14 cellular contexts compared by ENCODE assay signal in the genomic region with DNA sequence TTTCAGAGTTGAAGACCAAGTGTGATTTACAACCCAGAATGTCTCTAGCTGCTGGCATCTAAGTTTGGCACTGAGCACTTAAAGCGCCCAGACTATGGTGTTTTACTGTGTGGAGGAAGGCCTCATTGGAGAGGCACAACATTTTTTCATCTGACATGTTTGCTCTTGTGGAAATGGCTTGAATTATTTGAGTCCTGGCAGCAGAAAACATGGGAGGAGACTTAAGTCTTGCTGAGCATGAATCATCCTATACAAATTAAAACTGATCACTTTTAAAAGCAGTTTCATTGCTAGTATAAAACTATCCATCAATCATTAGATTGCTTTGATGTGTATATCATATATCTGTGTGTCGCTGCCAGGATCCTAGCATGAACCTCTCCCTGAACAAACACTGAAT.
DNase-seq lines count a peak whose midpoint lies in the region; TF ChIP-seq lines count a peak whose summit lies in the region.
"Had no signal": no experiment of that assay in that cellular context is flagged by ENCODE, and none has a peak within 500 bp of the region (broad histone marks: within the 10 kb centered on the region; RNA-seq: fewer than 3 reads in every experiment).

No MANE protein-coding gene starts in this region.

- no peak overlapping the region for H3K4me3 ChIP-seq in astrocyte of the cerebellum (ENCODE audit: low read depth, low read length)
- H3K4me3 ChIP-seq: BLaER1 treated with 17β-estradiol and CSF1 and Interleukin-3, amounts not matched to agents 10 nM and 100 nM had no signal

- H3K27ac Mint-ChIP-seq in CD14-positive monocyte: no peak overlapping the region

- H3K4me1 Mint-ChIP-seq in CD14-positive monocyte: no peaks in the 10 kb centered on the region

- intact Hi-C loops in CD14-positive monocyte (cut with micrococcal nuclease): no loop called here

- H3K27me3 Mint-ChIP-seq in CD14-positive monocyte (ENCODE audit: low read depth in 3 of 3): peaks cover 0 to 2% (median 0%) of the 10 kb centered on the region in 3 donors

- peak; percentile 49 for DNase-seq in A172 (ENCODE audit: low spot score)
- DNase-seq in HPDE6-E6E7 (ENCODE audit: extremely low spot score): peak; percentile 13
- peak; percentile 53 for DNase-seq in astrocyte of the cerebellum (ENCODE audit: low read depth)
- peak; percentile 74 for DNase-seq in iris pigment epithelial cell (ENCODE audit: low read depth)
- no peak for DNase-seq in hippocampal formation (lab: John Stamatoyannopoulos, UW)
- DNase-seq in HuH-7.5 (ENCODE audit: low spot score): no peak
- DNase-seq in OCI-M2 (lab: John Stamatoyannopoulos, UW; ENCODE audit: unreplicated experiment): no peak
- DNase-seq in CD14-positive monocyte (ENCODE audit: low spot score): no peak
- DNase-seq: NK-92 treated with Interleukin-12 subunit alpha and Interleukin-12 subunit beta, amount 100 ng/mL, for 24 hours; occipital lobe; stimulated activated CD4-positive, alpha-beta T cell treated with anti-CD3 and anti-CD28 coated beads, Interleukin-4, amount 100 ng/mL, for 4 hours; substantia nigra; T-helper 9 cell had no signal

- no peak overlapping the region for H3K4me3 Mint-ChIP-seq in CD14-positive monocyte

- in situ Hi-C loops in astrocyte of the cerebellum (cut with HindIII; ENCODE audit: low sequenced_read_pairs): no loop called here

- TF ChIP-seq CTCF in astrocyte of the cerebellum (IDR thresholded peaks at IDR 0.05; ENCODE audit: low read depth, low read length, missing control alignments): no peak
- TF ChIP-seq CTCF in CD14-positive monocyte (IDR thresholded peaks at IDR 0.05): no peak

- peaks cover 0 to 2% (median 0%) of the 10 kb centered on the region in 7 donors for H3K9me3 Mint-ChIP-seq in CD14-positive monocyte

- no peaks in the 10 kb centered on the region for H3K36me3 Mint-ChIP-seq in CD14-positive monocyte

Comparison
In these comparisons a context has a peak if more than half of its experiments do, and no peak if none do; other contexts are left out.
1. DNase-seq: peak in A172 (single experiment), HPDE6-E6E7 (single experiment), astrocyte of the cerebellum (single experiment) and iris pigment epithelial cell (single experiment); none in hippocampal formation (0 of 2), HuH-7.5 (single experiment), OCI-M2 (single experiment) and CD14-positive monocyte (single experiment).